ENCODE assay signal across 35 cellular contexts in genomic region chr7:23027261-23027660, GRCh38.
"Had no signal": no experiment of that assay in that cellular context is flagged by ENCODE, and none has a peak within 500 bp of the region (broad histone marks: within the 10 kb centered on the region; RNA-seq: fewer than 3 reads in every experiment).

No MANE protein-coding gene starts in this region.

- H3K27me3 ChIP-seq: adrenal gland, body of pancreas, brain microvascular endothelial cell, breast epithelium had no signal

- H3K27ac ChIP-seq: adrenal gland, body of pancreas, brain microvascular endothelial cell, breast epithelium, VCaP had no signal

- H3K4me3 Mint-ChIP-seq: activated B cell treated with CpG ODN at 0.5 μM for 24 hours; activated CD4-positive, alpha-beta memory T cell treated with anti-CD3 and anti-CD28 coated beads for 36 hours; activated CD4-positive, alpha-beta T cell treated with anti-CD3 and anti-CD28 coated beads for 36 hours; activated CD8-positive, alpha-beta T cell treated with anti-CD3 and anti-CD28 coated beads for 36 hours; activated naive CD4-positive, alpha-beta T cell treated with anti-CD3 and anti-CD28 coated beads for 36 hours; activated naive CD8-positive, alpha-beta T cell treated with anti-CD3 and anti-CD28 coated beads for 36 hours; activated T-cell treated with anti-CD3 and anti-CD28 coated beads, Interleukin-2, amount 50 U/mL, for 4 hours; activated T-cell treated with anti-CD3 and anti-CD28 coated beads, Interleukin-2, amount 50 U/mL, for 72 hours; activated T-helper 1 cell treated with anti-CD3 and anti-CD28 coated beads, Interleukin-12 subunit alpha, Interleukin-12 subunit beta, Interleukin-2, Interleukin-4 antibody, amounts not matched to agents 30 ng/mL and 10 ng/mL and 1 ng/mL, durations not matched to agents 14 hours and 24 hours and 36 hours; activated T-helper 17 cell treated with anti-CD3 and anti-CD28 coated beads, Interleukin-2, amount 50 U/mL, for 72 hours; T-helper 1 cell treated with Interleukin-12 subunit alpha and Interleukin-12 subunit beta and Interleukin-4 antibody, amounts not matched to agents 30 μg/mL and 1 μg/mL, for 36 hours; T-helper 2 cell treated with Interferon-gamma antibody and Interleukin-4, amounts not matched to agents 5 μg/mL and 100 μg/mL, for 36 hours had no signal

- DNase-seq: activated B cell treated with CpG ODN at 0.5 μM for 24 hours; activated CD4-positive, alpha-beta memory T cell treated with anti-CD3 and anti-CD28 coated beads for 36 hours; activated CD4-positive, alpha-beta T cell treated with anti-CD3 and anti-CD28 coated beads for 1 hour; activated CD4-positive, alpha-beta T cell treated with anti-CD3 and anti-CD28 coated beads for 36 hours; activated CD4-positive, alpha-beta T cell treated with anti-CD3 and anti-CD28 coated beads for 48 hours; activated CD4-positive, alpha-beta T cell treated with anti-CD3 and anti-CD28 coated beads, Interleukin-2, amount 50 U/mL, for 1 hour; activated CD4-positive, alpha-beta T cell treated with anti-CD3 and anti-CD28 coated beads, Interleukin-2, amount 50 U/mL, for 4 hours; activated CD8-positive, alpha-beta memory T cell treated with anti-CD3 and anti-CD28 coated beads, Interleukin-2, amount 50 U/mL, for 4 hours; activated CD8-positive, alpha-beta T cell treated with anti-CD3 and anti-CD28 coated beads for 36 hours; activated effector memory CD4-positive, alpha-beta T cell treated with anti-CD3 and anti-CD28 coated beads, Interleukin-2, amount 50 U/mL, for 16 hours; activated gamma-delta T cell treated with Interleukin-2 at 50 U/mL for 16 hours; activated naive CD4-positive, alpha-beta T cell; activated naive CD4-positive, alpha-beta T cell treated with anti-CD3 and anti-CD28 coated beads for 36 hours; activated naive CD4-positive, alpha-beta T cell treated with anti-CD3 and anti-CD28 coated beads, Interleukin-2, amount 50 U/mL, for 16 hours; activated naive CD8-positive, alpha-beta T cell treated with anti-CD3 and anti-CD28 coated beads for 36 hours; activated T-cell treated with anti-CD3 and anti-CD28 coated beads for 4 hours; activated T-cell treated with anti-CD3 and anti-CD28 coated beads, Interleukin-2, amount 50 U/mL, for 1 hour; activated T-cell treated with anti-CD3 and anti-CD28 coated beads, Interleukin-2, amount 50 U/mL, for 4 hours; activated T-cell treated with anti-CD3 and anti-CD28 coated beads, Interleukin-2, amount 50 U/mL, for 72 hours; adrenal gland; amniotic stem cell; aorta; body of pancreas; brain microvascular endothelial cell; central memory CD4-positive, alpha-beta T cell; T-helper 1 cell; T-helper 2 cell; T-helper 9 cell had no signal

- H3K4me1 ChIP-seq: adrenal gland, body of pancreas, breast epithelium had no signal

- ATAC-seq: activated CD4-positive, alpha-beta T cell treated with anti-CD3 and anti-CD28 coated beads for 36 hours; activated CD8-positive, alpha-beta T cell treated with anti-CD3 and anti-CD28 coated beads for 36 hours; activated naive CD4-positive, alpha-beta T cell treated with anti-CD3 and anti-CD28 coated beads, Interleukin-2, amount 50 U/mL, for 72 hours; activated T-cell treated with anti-CD3 and anti-CD28 coated beads, Interleukin-2, amount 50 U/mL, for 4 hours; activated T-cell treated with anti-CD3 and anti-CD28 coated beads, Interleukin-2, amount 50 U/mL, for 72 hours; activated T-helper 17 cell treated with anti-CD3 and anti-CD28 coated beads, Interleukin-2, amount 50 U/mL, for 72 hours; body of pancreas had no signal

- H3K9me3 Mint-ChIP-seq: activated CD4-positive, alpha-beta memory T cell treated with anti-CD3 and anti-CD28 coated beads for 36 hours; activated CD8-positive, alpha-beta T cell treated with anti-CD3 and anti-CD28 coated beads for 36 hours; activated naive CD4-positive, alpha-beta T cell treated with anti-CD3 and anti-CD28 coated beads for 36 hours; activated naive CD4-positive, alpha-beta T cell treated with anti-CD3 and anti-CD28 coated beads, Interleukin-2, amount 50 U/mL, for 72 hours; activated naive CD8-positive, alpha-beta T cell treated with anti-CD3 and anti-CD28 coated beads for 36 hours; activated T-cell treated with anti-CD3 and anti-CD28 coated beads, Interleukin-2, amount 50 U/mL, for 4 hours; activated T-cell treated with anti-CD3 and anti-CD28 coated beads, Interleukin-2, amount 50 U/mL, for 72 hours; activated T-helper 1 cell treated with anti-CD3 and anti-CD28 coated beads, Interleukin-12 subunit alpha, Interleukin-12 subunit beta, Interleukin-2, Interleukin-4 antibody, amounts not matched to agents 30 ng/mL and 10 ng/mL and 1 ng/mL, durations not matched to agents 14 hours and 24 hours and 36 hours; T-helper 1 cell treated with Interleukin-12 subunit alpha and Interleukin-12 subunit beta and Interleukin-4 antibody, amounts not matched to agents 30 μg/mL and 1 μg/mL, for 36 hours had no signal

- H3K27ac Mint-ChIP-seq: activated CD4-positive, alpha-beta memory T cell treated with anti-CD3 and anti-CD28 coated beads for 36 hours; activated CD4-positive, alpha-beta T cell treated with anti-CD3 and anti-CD28 coated beads for 36 hours; activated CD8-positive, alpha-beta T cell treated with anti-CD3 and anti-CD28 coated beads for 36 hours; activated naive CD4-positive, alpha-beta T cell treated with anti-CD3 and anti-CD28 coated beads for 36 hours; activated naive CD4-positive, alpha-beta T cell treated with anti-CD3 and anti-CD28 coated beads, Interleukin-2, amount 50 U/mL, for 72 hours; activated naive CD8-positive, alpha-beta T cell treated with anti-CD3 and anti-CD28 coated beads for 36 hours; activated T-cell treated with anti-CD3 and anti-CD28 coated beads, Interleukin-2, amount 50 U/mL, for 72 hours; activated T-helper 1 cell treated with anti-CD3 and anti-CD28 coated beads, Interleukin-12 subunit alpha, Interleukin-12 subunit beta, Interleukin-2, Interleukin-4 antibody, amounts not matched to agents 30 ng/mL and 10 ng/mL and 1 ng/mL, durations not matched to agents 14 hours and 24 hours and 36 hours; activated T-helper 17 cell treated with anti-CD3 and anti-CD28 coated beads, Interleukin-2, amount 50 U/mL, for 72 hours; T-helper 1 cell treated with Interleukin-12 subunit alpha and Interleukin-12 subunit beta and Interleukin-4 antibody, amounts not matched to agents 30 μg/mL and 1 μg/mL, for 36 hours; T-helper 2 cell treated with Interferon-gamma antibody and Interleukin-4, amounts not matched to agents 5 μg/mL and 100 μg/mL, for 36 hours had no signal

- H3K36me3 Mint-ChIP-seq: activated CD4-positive, alpha-beta memory T cell treated with anti-CD3 and anti-CD28 coated beads for 36 hours; activated naive CD4-positive, alpha-beta T cell treated with anti-CD3 and anti-CD28 coated beads, Interleukin-2, amount 50 U/mL, for 72 hours; activated naive CD8-positive, alpha-beta T cell treated with anti-CD3 and anti-CD28 coated beads for 36 hours had no signal

- H3K27me3 Mint-ChIP-seq: activated B cell treated with CpG ODN at 0.5 μM for 24 hours had no signal

- H3K36me3 ChIP-seq: adrenal gland, brain microvascular endothelial cell, breast epithelium had no signal

- H3K9me3 ChIP-seq: adrenal gland, body of pancreas, breast epithelium had no signal

- H3K4me3 ChIP-seq: adrenal gland, body of pancreas, breast epithelium had no signal
